In genomic region chr3:48709051-48709461, GRCh38 we compare ENCODE assay signal across 1 cellular context.
TF ChIP-seq lines count a peak whose summit lies in the region.

No MANE protein-coding gene starts in this region.

TF ChIP-seq in H1, 55 proteins besides CTCF, POLR2A, EP300 and RAD21:
- TF ChIP-seq POU5F1 (IDR thresholded peaks at IDR 0.05; ENCODE audit: low read depth, low read length) = no peak
- TF ChIP-seq MAFK (IDR thresholded peaks at IDR 0.05; ENCODE audit: low read depth, low read length) = no peak
- TF ChIP-seq EGR1 (IDR thresholded peaks at IDR 0.05; ENCODE audit: borderline replicate concordance, low read depth, low read length) = no peak
- TF ChIP-seq SUZ12 (IDR thresholded peaks at IDR 0.05; ENCODE audit: low read length) = no peak
- TF ChIP-seq KDM1A (IDR thresholded peaks at IDR 0.05; ENCODE audit: borderline replicate concordance, low read length) = no peak
- TF ChIP-seq SP2 (IDR thresholded peaks at IDR 0.05; ENCODE audit: low read length) = no peak
TF ChIP-seq in H1: peak in this region for 0.
